In the genomic region with DNA sequence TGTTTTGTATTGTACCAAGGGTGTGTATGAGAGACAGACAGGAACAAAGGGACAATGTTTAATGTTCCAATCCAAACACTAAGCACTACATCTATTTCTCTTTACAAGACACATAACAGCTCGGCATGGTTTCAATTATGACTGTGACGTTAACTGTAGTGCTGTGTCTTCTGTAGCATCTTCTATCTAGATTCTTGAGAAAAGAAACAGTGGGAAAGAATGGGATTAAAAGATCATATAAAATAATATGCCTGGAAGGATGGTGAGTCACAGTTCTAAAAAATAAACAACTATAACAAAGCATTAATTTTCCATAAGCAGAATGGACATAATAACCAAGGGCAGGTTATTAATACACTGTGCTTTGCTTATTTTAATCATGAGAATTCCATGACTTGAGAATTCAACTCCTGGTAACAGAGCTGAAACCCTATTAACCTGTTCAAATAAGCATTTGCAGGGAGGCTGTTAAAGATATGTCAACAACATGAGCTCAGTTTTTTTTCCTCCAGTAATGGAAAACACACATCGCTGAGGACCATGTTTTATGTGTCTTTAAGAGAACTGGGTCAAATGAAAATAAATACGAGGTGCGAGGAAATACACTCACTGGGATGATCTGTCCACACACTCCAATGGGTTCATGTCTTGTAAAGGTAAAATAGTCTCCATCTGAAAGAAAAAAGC, we compare ENCODE assay signal across 15 cellular contexts.
DNase-seq lines count a peak whose midpoint lies in the region; ATAC-seq lines count a peak whose summit lies in the region.
"Had no signal": no experiment of that assay in that cellular context is flagged by ENCODE, and none has a peak within 500 bp of the region (broad histone marks: within the 10 kb centered on the region; RNA-seq: fewer than 3 reads in every experiment).

No MANE protein-coding gene starts in this region.

- no peak overlapping the region for H3K27ac Mint-ChIP-seq in activated naive CD4-positive, alpha-beta T cell treated with anti-CD3 and anti-CD28 coated beads, Interleukin-2, amount 50 U/mL, for 72 hours
- H3K27ac Mint-ChIP-seq: type B pancreatic cell had no signal

- ATAC-seq in activated naive CD4-positive, alpha-beta T cell treated with anti-CD3 and anti-CD28 coated beads, Interleukin-2, amount 50 U/mL, for 72 hours: no peak
- ATAC-seq: HCT116, heart left ventricle had no signal

- no peaks in the 10 kb centered on the region for H3K9me3 Mint-ChIP-seq in activated naive CD4-positive, alpha-beta T cell treated with anti-CD3 and anti-CD28 coated beads, Interleukin-2, amount 50 U/mL, for 72 hours

- DNase-seq in ELR (ENCODE audit: low read depth): peak; percentile 17
- peak; percentile 36 for DNase-seq in NCI-H2029 treated with DMSO at 0.1 percent for 48 hours (lab: John Stamatoyannopoulos, UW)
- DNase-seq in dermis blood vessel endothelial cell: peak; percentile 8
- DNase-seq in lung microvascular endothelial cell (ENCODE audit: low read depth in 2 of 2): peak; percentile 3 to 45
- no peak for DNase-seq in GOT3 (lab: John Stamatoyannopoulos, UW)
- no peak for DNase-seq in activated naive CD4-positive, alpha-beta T cell treated with anti-CD3 and anti-CD28 coated beads, Interleukin-2, amount 50 U/mL, for 72 hours (ENCODE audit: low spot score in 2 of 2)
- no peak for DNase-seq in nucleus accumbens (lab: John Stamatoyannopoulos, UW)
- DNase-seq: activated CD4-positive, CD25-positive, alpha-beta regulatory T cell treated with anti-CD3 and anti-CD28 coated beads, Interleukin-2, amount 50 U/mL, for 72 hours; activated naive CD4-positive, alpha-beta T cell treated with anti-CD3 and anti-CD28 coated beads, Interleukin-2, amount 50 U/mL, for 16 hours; cerebellar nuclear complex; DND-41; heart left ventricle; NCI-H1436 had no signal

- peaks cover 0 to 9% of the 10 kb centered on the region in 2 donors for H3K36me3 Mint-ChIP-seq in activated naive CD4-positive, alpha-beta T cell treated with anti-CD3 and anti-CD28 coated beads, Interleukin-2, amount 50 U/mL, for 72 hours

Comparison
In these comparisons a context has a peak if more than half of its experiments do, and no peak if none do; other contexts are left out.
1. DNase-seq: peak in ELR (single experiment), NCI-H2029 treated with DMSO at 0.1 percent for 48 hours (single experiment), dermis blood vessel endothelial cell (single experiment) and lung microvascular endothelial cell (2 of 2); none in GOT3 (single experiment), activated naive CD4-positive, alpha-beta T cell treated with anti-CD3 and anti-CD28 coated beads, Interleukin-2, amount 50 U/mL, for 72 hours (0 of 2) and nucleus accumbens (0 of 56).